1 cellular context compared by ENCODE assay signal in genomic region chr22:36916034-36916433, GRCh38.
A peak's percentile ranks its signal among the peaks of the same experiment; 100 is the strongest.
TF ChIP-seq lines count a peak whose summit lies in the region.

No MANE protein-coding gene starts in this region.

TF ChIP-seq in GM12878, 131 proteins besides CTCF, POLR2A, EP300 and RAD21:
- TF ChIP-seq MTA2 (IDR thresholded peaks at IDR 0.05; ENCODE audit: low read depth) (peak; percentile 79), GATAD2B (conservative IDR thresholded peaks at IDR 0.05; ENCODE audit: low read depth) (no peak), BCL3 (IDR thresholded peaks at IDR 0.05; ENCODE audit: borderline replicate concordance, insufficient read depth, low read depth, low read length, poor library complexity, severe bottlenecking) (peak; percentile 11), RUNX3 (IDR thresholded peaks at IDR 0.05; ENCODE audit: low read length) (peak; percentile 71; the same call in 1 of the 2 replicates), SREBF2 (IDR thresholded peaks at IDR 0.05; ENCODE audit: low read length) (no peak), JUNB (IDR thresholded peaks at IDR 0.05) (peak; percentile 33), ATF2 (IDR thresholded peaks at IDR 0.05; ENCODE audit: low read length) (0 out of 2 replicates have a peak, but pooled peaks have one; percentile 26), NFIC (IDR thresholded peaks at IDR 0.05; ENCODE audit: low read depth, low read length) (peak; percentile 66; the same call in 1 of the 2 replicates), RELB (IDR thresholded peaks at IDR 0.05; ENCODE audit: low read depth) (peak; percentile 14; the same call in 1 of the 2 replicates), ATF7 (IDR thresholded peaks at IDR 0.05; ENCODE audit: low read depth) (0 out of 2 replicates have a peak, but pooled peaks have one; percentile 37), SKIL (IDR thresholded peaks at IDR 0.05; ENCODE audit: low read depth, poor library complexity, severe bottlenecking) (peak; percentile 7), SPI1 (IDR thresholded peaks at IDR 0.05; ENCODE audit: borderline replicate concordance, insufficient read depth, low read depth, low read length) (peak; percentile 15; the same call in 1 of the 2 replicates), MEF2B (IDR thresholded peaks at IDR 0.05; ENCODE audit: partially characterized antibody, poor library complexity, severe bottlenecking) (peak; percentile 20), SIX5 (IDR thresholded peaks at IDR 0.05; ENCODE audit: low read depth, low read length, severe bottlenecking) (no peak)
